9 cellular contexts compared by ENCODE assay signal in the genomic region with DNA sequence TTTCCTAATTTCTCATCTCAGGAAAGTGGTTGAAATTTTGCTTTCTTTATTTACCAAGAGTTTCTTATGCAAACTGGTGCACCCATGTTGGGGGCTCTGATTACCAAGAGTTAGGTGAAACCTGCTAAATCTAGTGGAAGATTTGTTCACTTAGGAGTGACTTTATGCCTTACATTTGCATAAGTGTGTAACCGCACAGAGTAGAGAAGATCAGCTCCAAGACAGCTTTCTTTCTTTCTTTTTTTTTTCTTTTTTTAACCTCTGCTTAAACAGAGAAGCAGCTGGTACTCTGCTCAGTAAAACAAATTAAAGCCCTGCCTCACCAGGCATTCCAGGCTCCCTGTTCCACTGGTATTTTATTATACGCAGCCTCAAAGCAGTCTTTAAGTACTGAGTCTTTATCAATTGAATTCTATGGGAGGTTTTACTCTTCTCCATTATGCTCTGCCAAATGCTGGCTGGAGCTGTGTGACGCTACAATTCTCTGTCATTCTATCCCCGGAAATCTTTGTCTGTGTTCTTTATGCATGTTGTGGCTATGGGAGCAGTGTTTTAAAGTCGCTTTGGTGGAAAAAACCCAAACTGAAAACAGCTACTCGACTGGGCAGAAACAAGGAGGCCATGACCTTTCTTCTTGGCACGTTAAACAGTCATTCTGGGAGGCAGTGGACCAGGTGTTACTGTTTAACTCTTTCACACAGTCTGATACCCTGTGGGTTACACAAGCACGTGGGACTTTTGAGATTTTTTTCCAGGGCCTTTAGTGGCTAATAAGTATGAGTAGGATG. TPM values are rescaled to one million over a fixed set of nuclear protein-coding genes. Genes with fewer than 3 reads are reported as not detected.
DNase-seq lines count a peak whose midpoint lies in the region; ATAC-seq and TF ChIP-seq lines count a peak whose summit lies in the region.
"Had no signal": no experiment of that assay in that cellular context is flagged by ENCODE, and none has a peak within 500 bp of the region (broad histone marks: within the 10 kb centered on the region; RNA-seq: fewer than 3 reads in every experiment).

No MANE protein-coding gene starts in this region.

- no peaks in the 10 kb centered on the region for H3K27me3 ChIP-seq in esophagus muscularis mucosa

- intact Hi-C loops in esophagus muscularis mucosa (cut with DNase I), result no loop called here

- no peak for TF ChIP-seq POLR2A in esophagus muscularis mucosa (IDR thresholded peaks at IDR 0.05; ENCODE audit: low read depth)

- H3K4me3 ChIP-seq in GM12865 (ENCODE audit: low read depth, low read length) (peak overlapping the region; percentile 7; the same call in 1 of the 2 replicates), esophagus muscularis mucosa (no peak overlapping the region)

- H3K27ac ChIP-seq in esophagus muscularis mucosa (replicated peaks in 1 of 4), result no peak overlapping the region

- ATAC-seq in GM21515 (IDR thresholded peaks at IDR 0.05; ENCODE audit: unreplicated experiment) (peak; percentile 98), HG03575 (IDR thresholded peaks at IDR 0.05; ENCODE audit: extremely low read depth, insufficient number of reproducible peaks, low FRiP score, unreplicated experiment) (peak; percentile 93)
- ATAC-seq: HCT116 had no signal

- TF ChIP-seq CTCF in GM12865 (IDR thresholded peaks at IDR 0.05; ENCODE audit: insufficient read depth, low read depth, low read length, missing control alignments) (no peak), esophagus muscularis mucosa (IDR thresholded peaks at IDR 0.05) (no peak)

- no peak for TF ChIP-seq EP300 in esophagus muscularis mucosa (IDR thresholded peaks at IDR 0.05)

- H3K4me1 ChIP-seq in esophagus muscularis mucosa, result peaks cover 0 to 6% (median 3%) of the 10 kb centered on the region in 4 donors

- DNase-seq in GM12865 (ENCODE audit: low read depth), result peak; percentile 92
- DNase-seq in kidney glomerular epithelial cell (lab: John Stamatoyannopoulos, UW), result peak; percentile 31
- DNase-seq in esophagus muscularis mucosa (ENCODE audit: extremely low spot score), result no peak
- no peak for DNase-seq in GM19240 (ENCODE audit: insufficient read length, low spot score)
- DNase-seq in putamen (ENCODE audit: low spot score), result no peak
- DNase-seq in D341Med (ENCODE audit: low spot score), result no peak

- WGBS in esophagus muscularis mucosa, result 24% methylated on average over 8 of the region's 8 CpGs

- peaks cover 0 to 5% (median 0%) of the 10 kb centered on the region in 4 donors for H3K9me3 ChIP-seq in esophagus muscularis mucosa

- no peaks in the 10 kb centered on the region for H3K36me3 ChIP-seq in esophagus muscularis mucosa

RNA-seq across cellular contexts. Expression of gene GBE1, which starts 55.2 kb away (rescaled TPM):
- total RNA-seq in esophagus muscularis mucosa, result 10 to 100 TPM; 22.2 to 27.8 (median 25.3) TPM

Comparison
In these comparisons a context has a peak if more than half of its experiments do, and no peak if none do; other contexts are left out.
1. DNase-seq: peak in GM12865 (single experiment) and kidney glomerular epithelial cell (single experiment); none in esophagus muscularis mucosa (single experiment), GM19240 (single experiment), putamen (single experiment) and D341Med (single experiment).